1 cellular context compared by ENCODE assay signal in genomic region chr17:63533433-63534077, GRCh38.
TF ChIP-seq lines count a peak whose summit lies in the region.

No MANE protein-coding gene starts in this region.

TF ChIP-seq in GM23338, 12 proteins besides CTCF, POLR2A, EP300 and RAD21 (continued from another document):
- TF ChIP-seq ZNF462 (CRISPR knock-in tag; IDR thresholded peaks at IDR 0.05): no peak
- no peak for TF ChIP-seq STAT1 (IDR thresholded peaks at IDR 0.05; ENCODE audit: unreplicated experiment)
- no peak for TF ChIP-seq POLR2AphosphoS5 (IDR thresholded peaks at IDR 0.05; ENCODE audit: low read depth)
- no peak for TF ChIP-seq ETS1 (IDR thresholded peaks at IDR 0.05)
- TF ChIP-seq REST (IDR thresholded peaks at IDR 0.05; ENCODE audit: unreplicated experiment): no peak
